In the genomic region with DNA sequence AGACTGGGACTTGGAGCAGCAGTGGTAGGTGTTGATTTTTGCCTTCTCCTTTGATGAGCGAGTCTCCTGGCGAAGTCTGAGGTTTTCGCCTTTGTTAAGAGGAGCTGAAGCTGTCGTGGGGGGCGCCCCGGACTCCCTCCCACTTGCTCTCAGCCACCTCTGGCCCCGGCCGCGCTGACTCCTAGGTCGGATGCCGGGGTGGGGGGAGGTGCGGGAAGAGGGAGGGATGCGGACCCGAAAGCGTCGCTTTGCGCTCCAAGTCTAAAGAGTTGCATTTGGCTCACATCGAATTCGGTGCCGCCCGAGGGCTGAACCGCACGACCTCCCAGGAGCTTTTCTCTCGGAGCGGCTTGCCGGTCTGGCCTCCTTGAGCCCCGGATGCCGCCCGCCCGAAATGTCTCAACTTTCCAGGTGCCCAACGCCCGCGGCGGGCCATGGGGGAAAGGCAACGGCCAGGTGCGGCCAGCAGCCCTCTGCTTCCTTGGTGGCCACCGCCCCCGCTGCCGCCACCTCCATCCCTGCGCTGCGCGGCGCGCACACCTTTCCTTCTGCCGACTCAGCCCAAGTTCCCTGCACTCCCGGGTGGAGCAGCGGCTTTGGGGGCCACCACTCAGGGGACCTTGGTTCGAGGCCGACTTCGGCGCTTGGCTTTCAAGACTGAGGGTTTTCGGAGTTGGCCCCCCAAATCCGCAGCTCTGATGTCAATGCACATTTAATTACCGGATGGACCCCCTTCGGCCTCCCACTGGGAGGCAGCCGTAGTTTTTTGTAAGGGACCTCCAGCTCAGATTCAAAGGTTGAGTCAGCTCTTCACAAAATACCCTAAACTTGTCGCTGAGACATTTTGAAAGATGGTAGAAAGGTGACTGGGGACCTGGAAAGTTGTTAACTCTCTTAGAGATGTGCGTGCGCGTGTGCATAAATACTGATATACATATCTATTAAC, we compare ENCODE assay signal across 1 cellular context.
TF ChIP-seq lines count a peak whose summit lies in the region.

No MANE protein-coding gene starts in this region.

TF ChIP-seq in IMR-90, 13 proteins besides CTCF, POLR2A, EP300 and RAD21 (continued from another document):
- TF ChIP-seq ELK1 (IDR thresholded peaks at IDR 0.05; ENCODE audit: borderline replicate concordance, low read depth, low read length), result no peak
